8 cellular contexts compared by ENCODE assay signal in genomic region chr2:177263451-177264208, GRCh38. TPM values are rescaled to one million over a fixed set of nuclear protein-coding genes. Genes with fewer than 3 reads are reported as not detected.
DNase-seq lines count a peak whose midpoint lies in the region; ATAC-seq and TF ChIP-seq lines count a peak whose summit lies in the region.

No MANE protein-coding gene starts in this region.

- H3K36me3 Mint-ChIP-seq in activated T-helper 1 cell treated with anti-CD3 and anti-CD28 coated beads, Interleukin-12 subunit alpha, Interleukin-12 subunit beta, Interleukin-2, Interleukin-4 antibody, amounts not matched to agents 30 ng/mL and 10 ng/mL and 1 ng/mL, durations not matched to agents 14 hours and 24 hours and 36 hours (ENCODE audit: low read depth): peaks cover 24% of the 10 kb centered on the region
- H3K36me3 Mint-ChIP-seq in naive thymus-derived CD4-positive, alpha-beta T cell: peaks cover 0 to 35% (median 4%) of the 10 kb centered on the region in 5 donors
- peaks cover 12% of the 10 kb centered on the region for H3K36me3 Mint-ChIP-seq in stimulated activated memory B cell treated with anti-CD40 and anti-IgM and Interleukin-4, amounts not matched to agents 10 μg/mL and 1 μg/mL and 100 μg/mL, for 72 hours

- H3K9me3 Mint-ChIP-seq in activated T-helper 1 cell treated with anti-CD3 and anti-CD28 coated beads, Interleukin-12 subunit alpha, Interleukin-12 subunit beta, Interleukin-2, Interleukin-4 antibody, amounts not matched to agents 30 ng/mL and 10 ng/mL and 1 ng/mL, durations not matched to agents 14 hours and 24 hours and 36 hours: peaks cover 4% of the 10 kb centered on the region
- H3K9me3 Mint-ChIP-seq in naive thymus-derived CD4-positive, alpha-beta T cell: peaks cover 0 to 6% (median 0%) of the 10 kb centered on the region in 11 donors
- H3K9me3 Mint-ChIP-seq in stimulated activated memory B cell treated with anti-CD40 and anti-IgM and Interleukin-4, amounts not matched to agents 10 μg/mL and 1 μg/mL and 100 μg/mL, for 72 hours: no peaks in the 10 kb centered on the region

- peak overlapping the region; percentile 93 for H3K4me2 ChIP-seq in Karpas-422 (ENCODE audit: low read depth, low read length, poor library complexity, severe bottlenecking)

- no peaks in the 10 kb centered on the region for H3K9me2 ChIP-seq in Karpas-422 (replicated peaks; ENCODE audit: insufficient read depth, low read length)

- CTCF ChIA-PET in naive thymus-derived CD4-positive, alpha-beta T cell (lab: Charles Lee): interaction anchor here (0.5 to 5.6 kb wide), 32 partner anchors 9 to 152 kb away, joined by 3 to 77 read pairs (median 4); partner anchors contain the start of gene HNRNPA3

- no peak overlapping the region for H2AFZ ChIP-seq in Karpas-422 (ENCODE audit: low read length)

- peak overlapping the region; percentile 77 for H3K4me3 ChIP-seq in Karpas-422 (ENCODE audit: low read length)
- peak overlapping the region; percentile 75 to 100 (median 97) for H3K4me3 ChIP-seq in Peyer's patch
- H3K4me3 ChIP-seq in naive thymus-derived CD4-positive, alpha-beta T cell (ENCODE audit: low read length): peak overlapping the region; percentile 80

- ATAC-seq in GM21825 (IDR thresholded peaks at IDR 0.05; ENCODE audit: unreplicated experiment): peak; percentile 56
- ATAC-seq in naive thymus-derived CD4-positive, alpha-beta T cell: peak; percentile 76
- peak; percentile 81 for ATAC-seq in stimulated activated memory B cell treated with anti-CD40 and anti-IgM and Interleukin-4, amounts not matched to agents 10 μg/mL and 1 μg/mL and 100 μg/mL, for 72 hours

- peaks cover 68% of the 10 kb centered on the region for H3K4me1 Mint-ChIP-seq in activated T-helper 1 cell treated with anti-CD3 and anti-CD28 coated beads, Interleukin-12 subunit alpha, Interleukin-12 subunit beta, Interleukin-2, Interleukin-4 antibody, amounts not matched to agents 30 ng/mL and 10 ng/mL and 1 ng/mL, durations not matched to agents 14 hours and 24 hours and 36 hours (ENCODE audit: low read depth)
- peaks cover 28 to 62% (median 56%) of the 10 kb centered on the region in 7 donors for H3K4me1 Mint-ChIP-seq in naive thymus-derived CD4-positive, alpha-beta T cell
- H3K4me1 Mint-ChIP-seq in stimulated activated memory B cell treated with anti-CD40 and anti-IgM and Interleukin-4, amounts not matched to agents 10 μg/mL and 1 μg/mL and 100 μg/mL, for 72 hours: peaks cover 47% of the 10 kb centered on the region

- peak overlapping the region; percentile 98 for H3K9ac ChIP-seq in Karpas-422 (ENCODE audit: low read length)

- H4K20me1 ChIP-seq in Karpas-422 (ENCODE audit: insufficient read depth, low read depth, low read length): peaks cover 33% of the 10 kb centered on the region

- POLR2A ChIA-PET in naive thymus-derived CD4-positive, alpha-beta T cell (lab: Charles Lee): interaction anchor here (0.5 to 8.9 kb wide), 38 partner anchors 10 to 289 kb away, joined by 3 to 282 read pairs (median 12); partner anchors contain the start of genes AGPS and HNRNPA3

- peaks cover 37% of the 10 kb centered on the region for H3K36me3 ChIP-seq in Karpas-422 (ENCODE audit: insufficient read depth, low read length)
- H3K36me3 ChIP-seq in Peyer's patch: no peaks in the 10 kb centered on the region
- peaks cover 0 to 14% (median 0%) of the 10 kb centered on the region in 3 experiments for H3K36me3 ChIP-seq in naive thymus-derived CD4-positive, alpha-beta T cell (ENCODE audit: control insufficient read depth in 2 of 3, insufficient read depth in 3 of 3, low read length in 3 of 3)

- H3K9me3 ChIP-seq in Karpas-422 (ENCODE audit: low read length) (no peaks in the 10 kb centered on the region), Peyer's patch (no peaks in the 10 kb centered on the region)
- no peaks in the 10 kb centered on the region for H3K9me3 ChIP-seq in naive thymus-derived CD4-positive, alpha-beta T cell (ENCODE audit: control insufficient read depth in 2 of 3, low read length in 3 of 3)

- intact Hi-C loops in activated T-helper 1 cell treated with anti-CD3 and anti-CD28 coated beads, Interleukin-12 subunit alpha, Interleukin-12 subunit beta, Interleukin-2, Interleukin-4 antibody, amounts not matched to agents 30 ng/mL and 10 ng/mL and 1 ng/mL, durations not matched to agents 14 hours and 24 hours and 36 hours (cut with micrococcal nuclease): loop anchor here (1.0 to 10.0 kb wide), 11 partner anchors 23 to 461 kb away; partner anchors contain the start of gene AGPS
- intact Hi-C loops in naive thymus-derived CD4-positive, alpha-beta T cell (cut with micrococcal nuclease): loop anchor here (1.0 to 10.0 kb wide), 17 partner anchors 11 to 1259 kb away; partner anchors contain the start of genes AGPS (in 2 of the 2), HNRNPA3 (in 2 of the 2), LNPK (in 1 of the 2) and PJVK (in 1 of the 2)

- H3K4me1 ChIP-seq in Karpas-422 (ENCODE audit: low read length) (peaks cover 41% of the 10 kb centered on the region), Peyer's patch (peaks cover 0 to 38% (median 11%) of the 10 kb centered on the region in 4 donors)
- peaks cover 27 to 28% of the 10 kb centered on the region in 2 donors for H3K4me1 ChIP-seq in naive thymus-derived CD4-positive, alpha-beta T cell (ENCODE audit: control insufficient read depth in 2 of 2, insufficient read depth in 2 of 2, low read length in 2 of 2)

- H3K79me2 ChIP-seq in Karpas-422 (ENCODE audit: low read length): peaks cover 58% of the 10 kb centered on the region

- H3K27me3 Mint-ChIP-seq in activated T-helper 1 cell treated with anti-CD3 and anti-CD28 coated beads, Interleukin-12 subunit alpha, Interleukin-12 subunit beta, Interleukin-2, Interleukin-4 antibody, amounts not matched to agents 30 ng/mL and 10 ng/mL and 1 ng/mL, durations not matched to agents 14 hours and 24 hours and 36 hours (ENCODE audit: insufficient read depth): no peaks in the 10 kb centered on the region
- H3K27me3 Mint-ChIP-seq in naive thymus-derived CD4-positive, alpha-beta T cell: no peaks in the 10 kb centered on the region
- no peaks in the 10 kb centered on the region for H3K27me3 Mint-ChIP-seq in stimulated activated memory B cell treated with anti-CD40 and anti-IgM and Interleukin-4, amounts not matched to agents 10 μg/mL and 1 μg/mL and 100 μg/mL, for 72 hours

- H3K27ac Mint-ChIP-seq in activated T-helper 1 cell treated with anti-CD3 and anti-CD28 coated beads, Interleukin-12 subunit alpha, Interleukin-12 subunit beta, Interleukin-2, Interleukin-4 antibody, amounts not matched to agents 30 ng/mL and 10 ng/mL and 1 ng/mL, durations not matched to agents 14 hours and 24 hours and 36 hours: peak overlapping the region; percentile 98
- H3K27ac Mint-ChIP-seq in naive thymus-derived CD4-positive, alpha-beta T cell: peak overlapping the region; percentile 86 to 98 (median 96)
- H3K27ac Mint-ChIP-seq in stimulated activated memory B cell treated with anti-CD40 and anti-IgM and Interleukin-4, amounts not matched to agents 10 μg/mL and 1 μg/mL and 100 μg/mL, for 72 hours: peak overlapping the region; percentile 100

- TF ChIP-seq POLR2A in Peyer's patch (IDR thresholded peaks at IDR 0.05): peak; percentile 78 to 84

- no peaks in the 10 kb centered on the region for H3K27me3 ChIP-seq in Karpas-422 (ENCODE audit: low read length)
- no peaks in the 10 kb centered on the region for H3K27me3 ChIP-seq in Peyer's patch
- no peaks in the 10 kb centered on the region for H3K27me3 ChIP-seq in naive thymus-derived CD4-positive, alpha-beta T cell (ENCODE audit: control insufficient read depth in 2 of 2, insufficient read depth in 2 of 2, low read length in 2 of 2)

- H3K4me3 Mint-ChIP-seq in activated T-helper 1 cell treated with anti-CD3 and anti-CD28 coated beads, Interleukin-12 subunit alpha, Interleukin-12 subunit beta, Interleukin-2, Interleukin-4 antibody, amounts not matched to agents 30 ng/mL and 10 ng/mL and 1 ng/mL, durations not matched to agents 14 hours and 24 hours and 36 hours: peak overlapping the region; percentile 93
- peak overlapping the region; percentile 90 to 100 (median 95) for H3K4me3 Mint-ChIP-seq in naive thymus-derived CD4-positive, alpha-beta T cell
- peak overlapping the region; percentile 97 for H3K4me3 Mint-ChIP-seq in stimulated activated memory B cell treated with anti-CD40 and anti-IgM and Interleukin-4, amounts not matched to agents 10 μg/mL and 1 μg/mL and 100 μg/mL, for 72 hours

- peak; percentile 76 to 98 (median 91) for TF ChIP-seq CTCF in Peyer's patch (IDR thresholded peaks at IDR 0.05)

- DNase-seq in EH (ENCODE audit: low read depth) (peak; percentile 96), Karpas-422 (peak; percentile 97), Peyer's patch (peak; percentile 97 to 99 (median 99)), fibroblast of gingiva (ENCODE audit: low read depth) (peak; percentile 99)
- peak; percentile 92 for DNase-seq in activated T-helper 1 cell treated with anti-CD3 and anti-CD28 coated beads, Interleukin-12 subunit alpha, Interleukin-12 subunit beta, Interleukin-2, Interleukin-4 antibody, amounts not matched to agents 30 ng/mL and 10 ng/mL and 1 ng/mL, durations not matched to agents 14 hours and 24 hours and 36 hours (ENCODE audit: low spot score)
- peak; percentile 91 to 98 (median 95) for DNase-seq in naive thymus-derived CD4-positive, alpha-beta T cell

- H3K27ac ChIP-seq in Karpas-422 (ENCODE audit: low read length) (peak overlapping the region; percentile 85), Peyer's patch (peak overlapping the region; percentile 96 to 100 (median 100))
- peak overlapping the region; percentile 98 for H3K27ac ChIP-seq in naive thymus-derived CD4-positive, alpha-beta T cell (ENCODE audit: low read depth, low read length)

RNA-seq across cellular contexts. Expression of gene NFE2L2, which starts 0.9 kb away (rescaled TPM):
- total RNA-seq in Karpas-422 (2014; rRNA removed; shearing (Covaris generic); ENCODE audit: low replicate concordance): 33.1 and 66.7 TPM in 2 replicates
- 100 to 1,000 TPM in 2 of 4 donors, 10 to 100 TPM in 2; 85.3 to 162 (median 108) TPM for total RNA-seq in Peyer's patch
- 68.2 and 71.2 TPM in 2 replicates for total RNA-seq in activated T-helper 1 cell treated with anti-CD3 and anti-CD28 coated beads, Interleukin-12 subunit alpha, Interleukin-12 subunit beta, Interleukin-2, Interleukin-4 antibody, amounts not matched to agents 30 ng/mL and 10 ng/mL and 1 ng/mL, durations not matched to agents 14 hours and 24 hours and 36 hours
- total RNA-seq in naive thymus-derived CD4-positive, alpha-beta T cell: 10 to 100 TPM; 58.9 to 99.6 (median 74.7) TPM
- polyA plus RNA-seq in naive thymus-derived CD4-positive, alpha-beta T cell: 10 to 100 TPM; 67.4 to 98.5 TPM

RNA-seq across cellular contexts. Expression of gene HNRNPA3, which starts 51.0 kb away (rescaled TPM):
- total RNA-seq in Karpas-422 (2014; rRNA removed; shearing (Covaris generic); ENCODE audit: low replicate concordance): 51.7 and 62.7 TPM in 2 replicates
- 100 to 1,000 TPM in 1 of 4 donors, 10 to 100 TPM in 3; 40.8 to 112 (median 60.5) TPM for total RNA-seq in Peyer's patch
- total RNA-seq in activated T-helper 1 cell treated with anti-CD3 and anti-CD28 coated beads, Interleukin-12 subunit alpha, Interleukin-12 subunit beta, Interleukin-2, Interleukin-4 antibody, amounts not matched to agents 30 ng/mL and 10 ng/mL and 1 ng/mL, durations not matched to agents 14 hours and 24 hours and 36 hours: 326 and 333 TPM in 2 replicates
- total RNA-seq in naive thymus-derived CD4-positive, alpha-beta T cell: 100 to 1,000 TPM; 151 to 311 (median 184) TPM
- 10 to 100 TPM; 53.3 to 69.0 TPM for polyA plus RNA-seq in naive thymus-derived CD4-positive, alpha-beta T cell

Comparison
In these comparisons a context has a peak if more than half of its experiments do, and no peak if none do; other contexts are left out.
1. Peak in every context shown above with its lines: DNase-seq, ATAC-seq, H3K4me3 ChIP-seq and H3K27ac ChIP-seq.